ENCODE assay signal across 2 cellular contexts in the genomic region with DNA sequence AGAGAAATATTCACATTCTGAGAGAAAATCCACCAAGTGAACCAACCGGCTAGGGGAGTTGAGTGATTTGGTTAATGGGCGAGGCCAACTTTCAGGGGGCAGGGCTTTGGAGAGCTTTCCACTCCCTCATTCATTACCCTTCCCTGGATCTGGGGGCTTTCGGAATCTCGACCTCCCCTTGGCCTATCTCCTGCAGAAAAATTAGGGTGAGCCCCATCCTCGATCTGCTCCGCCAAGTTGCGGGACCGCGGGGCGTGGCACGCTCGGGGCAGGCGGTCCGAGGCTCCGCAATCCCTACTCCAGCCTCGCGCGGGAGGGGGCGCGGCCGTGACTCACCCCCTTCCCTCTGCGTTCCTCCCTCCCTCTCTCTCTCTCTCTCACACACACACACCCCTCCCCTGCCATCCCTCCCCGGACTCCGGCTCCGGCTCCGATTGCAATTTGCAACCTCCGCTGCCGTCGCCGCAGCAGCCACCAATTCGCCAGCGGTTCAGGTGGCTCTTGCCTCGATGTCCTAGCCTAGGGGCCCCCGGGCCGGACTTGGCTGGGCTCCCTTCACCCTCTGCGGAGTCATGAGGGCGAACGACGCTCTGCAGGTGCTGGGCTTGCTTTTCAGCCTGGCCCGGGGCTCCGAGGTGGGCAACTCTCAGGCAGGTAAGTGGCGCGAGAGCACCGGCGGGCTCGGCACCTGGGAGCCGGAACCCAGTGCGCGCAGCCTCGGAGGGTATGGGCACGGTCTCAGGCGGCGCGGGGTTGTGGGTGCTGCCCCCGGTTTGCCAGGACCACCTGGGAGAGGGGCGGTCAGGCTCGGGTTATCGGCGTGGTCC.
A peak's percentile ranks its signal among the peaks of the same experiment; 100 is the strongest.
TF ChIP-seq lines count a peak whose summit lies in the region.

Gene ERBB3 (plus strand): TSS at position 437 of the 827 bp plus-strand sequence. CDS start 136 bp downstream, at position 573.

TF ChIP-seq in A549, 52 proteins besides CTCF, POLR2A, EP300 and RAD21 (continued from another document):
- TF ChIP-seq FOSL2 (IDR thresholded peaks at IDR 0.05) (peak; percentile 57), FOSL2 (CRISPR knock-in tag; IDR thresholded peaks at IDR 0.05) (peak; percentile 97), MAX (IDR thresholded peaks at IDR 0.05) (peak; percentile 87), PBX3 (IDR thresholded peaks at IDR 0.05) (no peak)

TF ChIP-seq in K562, 482 proteins besides CTCF, POLR2A, EP300 and RAD21 (continued from another document and continues in another):
- TF ChIP-seq, protein P1, sequence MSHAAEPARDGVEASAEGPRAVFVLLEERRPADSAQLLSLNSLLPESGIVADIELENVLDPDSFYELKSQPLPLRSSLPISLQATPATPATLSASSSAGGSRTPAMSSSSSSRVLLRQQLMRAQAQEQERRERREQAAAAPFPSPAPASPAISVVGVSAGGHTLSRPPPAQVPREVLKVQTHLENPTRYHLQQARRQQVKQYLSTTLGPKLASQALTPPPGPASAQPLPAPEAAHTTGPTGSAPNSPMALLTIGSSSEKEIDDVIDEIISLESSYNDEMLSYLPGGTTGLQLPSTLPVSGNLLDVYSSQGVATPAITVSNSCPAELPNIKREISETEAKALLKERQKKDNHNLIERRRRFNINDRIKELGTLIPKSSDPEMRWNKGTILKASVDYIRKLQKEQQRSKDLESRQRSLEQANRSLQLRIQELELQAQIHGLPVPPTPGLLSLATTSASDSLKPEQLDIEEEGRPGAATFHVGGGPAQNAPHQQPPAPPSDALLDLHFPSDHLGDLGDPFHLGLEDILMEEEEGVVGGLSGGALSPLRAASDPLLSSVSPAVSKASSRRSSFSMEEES (CRISPR knock-in tag; IDR thresholded peaks at IDR 0.05) = no peak
- TF ChIP-seq ZNF408 (CRISPR knock-in tag; IDR thresholded peaks at IDR 0.05; ENCODE audit: low read depth) (no peak), ETV6 (IDR thresholded peaks at IDR 0.05; ENCODE audit: borderline replicate concordance in 1 of 2, low read depth in 2 of 2, low read length in 1 of 2) (no peak), ETV6 (CRISPR knock-in tag; IDR thresholded peaks at IDR 0.05; ENCODE audit: borderline replicate concordance) (no peak), E2F1 (CRISPR knock-in tag; IDR thresholded peaks at IDR 0.05) (no peak), DIDO1 (tag; IDR thresholded peaks at IDR 0.05; ENCODE audit: low read depth) (no peak), TEAD2 (tag; IDR thresholded peaks at IDR 0.05) (no peak), PPARD (CRISPR knock-in tag; IDR thresholded peaks at IDR 0.05) (no peak), CHD4 (IDR thresholded peaks at IDR 0.05; ENCODE audit: insufficient read depth, insufficient replicate concordance, low read depth, low read length, poor library complexity, severe bottlenecking) (no peak), SMAD2 (IDR thresholded peaks at IDR 0.05; ENCODE audit: low read depth, low read length) (no peak), BMI1 (IDR thresholded peaks at IDR 0.05; ENCODE audit: low read length) (no peak), FOXA3 (CRISPR knock-in tag; conservative IDR thresholded peaks at IDR 0.05 in 1 of 2, IDR thresholded peaks at IDR 0.05 in 1 of 2) (peak in 1 of 2 experiments; percentile 23; a peak in 1 of 4 replicates), POLR2H (tag; IDR thresholded peaks at IDR 0.05; ENCODE audit: low read depth) (no peak), FOXJ2 (tag; IDR thresholded peaks at IDR 0.05) (no peak), CREB3L1 (IDR thresholded peaks at IDR 0.05; ENCODE audit: borderline replicate concordance, low read depth) (no peak; the same call in 1 of the 2 replicates), HIVEP1 (CRISPR knock-in tag; IDR thresholded peaks at IDR 0.05) (no peak), NFRKB (IDR thresholded peaks at IDR 0.05; ENCODE audit: low read depth) (no peak), ZNF253 (CRISPR knock-in tag; conservative IDR thresholded peaks at IDR 0.05) (no peak), HNRNPH1 (optimal IDR thresholded peaks at IDR 0.05; ENCODE audit: low read depth, low read length) (no peak), ZNF311 (CRISPR knock-in tag; IDR thresholded peaks at IDR 0.05) (no peak), THRA (IDR thresholded peaks at IDR 0.05) (no peak), ETV5 (CRISPR knock-in tag; IDR thresholded peaks at IDR 0.05; ENCODE audit: low read depth) (no peak; the same call in 1 of the 2 replicates), MLLT1 (IDR thresholded peaks at IDR 0.05) (peak in 1 of 2 experiments; percentile 80; a peak in 2 of 4 replicates), RBM17 (IDR thresholded peaks at IDR 0.05; ENCODE audit: borderline replicate concordance, low read depth, low read length) (no peak), ELF4 (CRISPR knock-in tag; IDR thresholded peaks at IDR 0.05) (no peak), PURB (CRISPR knock-in tag; IDR thresholded peaks at IDR 0.05; ENCODE audit: low read depth) (no peak), TAF1 (IDR thresholded peaks at IDR 0.05; ENCODE audit: control insufficient read depth, extremely low read depth, insufficient read depth, low read length, severe bottlenecking) (peak; percentile 23), ZNF124 (CRISPR knock-in tag; IDR thresholded peaks at IDR 0.05) (0 out of 2 replicates have a peak, but pooled peaks have one; percentile 46), PRMT5 (CRISPR knock-in tag; IDR thresholded peaks at IDR 0.05) (no peak), TFAM (CRISPR knock-in tag; conservative IDR thresholded peaks at IDR 0.05) (no peak), ZC3H8 (IDR thresholded peaks at IDR 0.05) (no peak), PHF21A (IDR thresholded peaks at IDR 0.05; ENCODE audit: borderline replicate concordance, low read depth) (peak; percentile 79; the same call in 1 of the 2 replicates), MYBL2 (IDR thresholded peaks at IDR 0.05; ENCODE audit: low read depth) (no peak), MYBL2 (CRISPR knock-in tag; IDR thresholded peaks at IDR 0.05; ENCODE audit: borderline replicate concordance) (no peak), LCOR (CRISPR knock-in tag; IDR thresholded peaks at IDR 0.05) (peak; percentile 80)
- TF ChIP-seq, protein P2, sequence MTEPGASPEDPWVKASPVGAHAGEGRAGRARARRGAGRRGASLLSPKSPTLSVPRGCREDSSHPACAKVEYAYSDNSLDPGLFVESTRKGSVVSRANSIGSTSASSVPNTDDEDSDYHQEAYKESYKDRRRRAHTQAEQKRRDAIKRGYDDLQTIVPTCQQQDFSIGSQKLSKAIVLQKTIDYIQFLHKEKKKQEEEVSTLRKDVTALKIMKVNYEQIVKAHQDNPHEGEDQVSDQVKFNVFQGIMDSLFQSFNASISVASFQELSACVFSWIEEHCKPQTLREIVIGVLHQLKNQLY (CRISPR knock-in tag; conservative IDR thresholded peaks at IDR 0.05) = no peak
- TF ChIP-seq, protein P3, sequence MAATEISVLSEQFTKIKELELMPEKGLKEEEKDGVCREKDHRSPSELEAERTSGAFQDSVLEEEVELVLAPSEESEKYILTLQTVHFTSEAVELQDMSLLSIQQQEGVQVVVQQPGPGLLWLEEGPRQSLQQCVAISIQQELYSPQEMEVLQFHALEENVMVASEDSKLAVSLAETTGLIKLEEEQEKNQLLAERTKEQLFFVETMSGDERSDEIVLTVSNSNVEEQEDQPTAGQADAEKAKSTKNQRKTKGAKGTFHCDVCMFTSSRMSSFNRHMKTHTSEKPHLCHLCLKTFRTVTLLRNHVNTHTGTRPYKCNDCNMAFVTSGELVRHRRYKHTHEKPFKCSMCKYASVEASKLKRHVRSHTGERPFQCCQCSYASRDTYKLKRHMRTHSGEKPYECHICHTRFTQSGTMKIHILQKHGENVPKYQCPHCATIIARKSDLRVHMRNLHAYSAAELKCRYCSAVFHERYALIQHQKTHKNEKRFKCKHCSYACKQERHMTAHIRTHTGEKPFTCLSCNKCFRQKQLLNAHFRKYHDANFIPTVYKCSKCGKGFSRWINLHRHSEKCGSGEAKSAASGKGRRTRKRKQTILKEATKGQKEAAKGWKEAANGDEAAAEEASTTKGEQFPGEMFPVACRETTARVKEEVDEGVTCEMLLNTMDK (IDR thresholded peaks at IDR 0.05; ENCODE audit: borderline replicate concordance, insufficient read depth, low read depth, low read length, poor library complexity, severe bottlenecking) = no peak
- TF ChIP-seq, protein P4, sequence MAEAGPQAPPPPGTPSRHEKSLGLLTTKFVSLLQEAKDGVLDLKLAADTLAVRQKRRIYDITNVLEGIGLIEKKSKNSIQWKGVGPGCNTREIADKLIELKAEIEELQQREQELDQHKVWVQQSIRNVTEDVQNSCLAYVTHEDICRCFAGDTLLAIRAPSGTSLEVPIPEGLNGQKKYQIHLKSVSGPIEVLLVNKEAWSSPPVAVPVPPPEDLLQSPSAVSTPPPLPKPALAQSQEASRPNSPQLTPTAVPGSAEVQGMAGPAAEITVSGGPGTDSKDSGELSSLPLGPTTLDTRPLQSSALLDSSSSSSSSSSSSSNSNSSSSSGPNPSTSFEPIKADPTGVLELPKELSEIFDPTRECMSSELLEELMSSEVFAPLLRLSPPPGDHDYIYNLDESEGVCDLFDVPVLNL (CRISPR knock-in tag; IDR thresholded peaks at IDR 0.05; ENCODE audit: low read depth) = 0 out of 2 replicates have a peak, but pooled peaks have one; percentile 31
- TF ChIP-seq, protein P5, sequence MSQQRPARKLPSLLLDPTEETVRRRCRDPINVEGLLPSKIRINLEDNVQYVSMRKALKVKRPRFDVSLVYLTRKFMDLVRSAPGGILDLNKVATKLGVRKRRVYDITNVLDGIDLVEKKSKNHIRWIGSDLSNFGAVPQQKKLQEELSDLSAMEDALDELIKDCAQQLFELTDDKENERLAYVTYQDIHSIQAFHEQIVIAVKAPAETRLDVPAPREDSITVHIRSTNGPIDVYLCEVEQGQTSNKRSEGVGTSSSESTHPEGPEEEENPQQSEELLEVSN (IDR thresholded peaks at IDR 0.05; ENCODE audit: borderline replicate concordance in 1 of 2, extremely low read depth in 1 of 2, insufficient read depth in 1 of 2, insufficient read length in 1 of 2, low read depth in 1 of 2, low read length in 1 of 2, poor library complexity in 1 of 2, severe bottlenecking in 1 of 2) = peak; percentile 55 to 84
- TF ChIP-seq, protein P6, sequence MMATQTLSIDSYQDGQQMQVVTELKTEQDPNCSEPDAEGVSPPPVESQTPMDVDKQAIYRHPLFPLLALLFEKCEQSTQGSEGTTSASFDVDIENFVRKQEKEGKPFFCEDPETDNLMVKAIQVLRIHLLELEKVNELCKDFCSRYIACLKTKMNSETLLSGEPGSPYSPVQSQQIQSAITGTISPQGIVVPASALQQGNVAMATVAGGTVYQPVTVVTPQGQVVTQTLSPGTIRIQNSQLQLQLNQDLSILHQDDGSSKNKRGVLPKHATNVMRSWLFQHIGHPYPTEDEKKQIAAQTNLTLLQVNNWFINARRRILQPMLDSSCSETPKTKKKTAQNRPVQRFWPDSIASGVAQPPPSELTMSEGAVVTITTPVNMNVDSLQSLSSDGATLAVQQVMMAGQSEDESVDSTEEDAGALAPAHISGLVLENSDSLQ (IDR thresholded peaks at IDR 0.05) = peak; percentile 31; the same call in 1 of the 2 replicates
